1 cellular context compared by ENCODE assay signal in the genomic region with DNA sequence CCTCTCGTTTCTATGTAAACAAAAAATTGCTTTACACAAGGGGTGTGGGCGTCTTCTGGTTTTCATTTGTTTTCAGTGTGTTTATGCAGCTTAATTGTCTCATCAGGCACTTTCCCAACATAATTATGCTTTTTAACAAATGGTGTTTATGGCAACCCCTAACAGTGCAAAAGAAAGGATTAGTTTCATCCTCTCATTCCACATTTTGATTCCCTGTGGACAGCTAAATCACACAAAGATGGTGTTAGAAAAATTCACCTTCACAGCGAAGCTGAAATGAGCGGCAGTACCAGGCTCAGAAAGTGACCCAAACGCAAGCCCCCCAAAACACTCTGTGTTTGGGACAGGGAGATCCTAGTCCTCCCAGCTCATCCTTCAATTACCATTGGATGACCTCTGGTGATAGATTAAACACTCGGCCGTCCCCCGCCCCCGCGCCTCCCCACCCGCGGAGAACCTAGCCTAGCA.
TF ChIP-seq lines count a peak whose summit lies in the region.

No MANE protein-coding gene starts in this region.

TF ChIP-seq in liver, 16 proteins besides CTCF, POLR2A, EP300 and RAD21 (continued from another document):
- peak; percentile 50 to 56 for TF ChIP-seq RXRA (IDR thresholded peaks at IDR 0.05)
- no peak for TF ChIP-seq HNF4G (IDR thresholded peaks at IDR 0.05)
